ENCODE assay signal across 20 cellular contexts in genomic region chr14:51574009-51574408, GRCh38.
A peak's percentile ranks its signal among the peaks of the same experiment; 100 is the strongest.
DNase-seq lines count a peak whose midpoint lies in the region; ATAC-seq, FAIRE-seq and TF ChIP-seq lines count a peak whose summit lies in the region.
"Had no signal": no experiment of that assay in that cellular context is flagged by ENCODE, and none has a peak within 500 bp of the region (broad histone marks: within the 10 kb centered on the region; RNA-seq: fewer than 3 reads in every experiment).

No MANE protein-coding gene starts in this region.

- H3K27ac ChIP-seq in astrocyte (ENCODE audit: low read depth, low read length) = no peak overlapping the region
- H3K27ac ChIP-seq in epithelial cell of prostate = peak overlapping the region; percentile 77
- H3K27ac ChIP-seq in colonic mucosa = no peak overlapping the region
- H3K27ac ChIP-seq: BLaER1 had no signal

- H2AFZ ChIP-seq in astrocyte (ENCODE audit: low read depth, low read length) = no peak overlapping the region
- H2AFZ ChIP-seq: GM23338 had no signal

- H3K36me3 Mint-ChIP-seq in Caco-2 (ENCODE audit: insufficient read depth, unreplicated experiment) (no peaks in the 10 kb centered on the region), astrocyte (ENCODE audit: low read depth, unreplicated experiment) (peaks cover 12% of the 10 kb centered on the region)
- no peaks in the 10 kb centered on the region for H3K36me3 Mint-ChIP-seq in activated T-cell treated with anti-CD3 and anti-CD28 coated beads, Interleukin-2, amount 50 U/mL, for 72 hours (ENCODE audit: insufficient read depth in 2 of 2)
- H3K36me3 Mint-ChIP-seq: CD14-positive monocyte; CD4-positive, alpha-beta memory T cell; IgD-negative memory B cell had no signal

- H3K4me3 Mint-ChIP-seq in Caco-2 (ENCODE audit: unreplicated experiment) = no peak overlapping the region
- H3K4me3 Mint-ChIP-seq in astrocyte (ENCODE audit: unreplicated experiment) = no peak overlapping the region
- H3K4me3 Mint-ChIP-seq in activated T-cell treated with anti-CD3 and anti-CD28 coated beads, Interleukin-2, amount 50 U/mL, for 72 hours = no peak overlapping the region
- H3K4me3 Mint-ChIP-seq: CD14-positive monocyte; CD4-positive, alpha-beta memory T cell; GM23338; HFFc6; IgD-negative memory B cell had no signal

- H3K27ac Mint-ChIP-seq in Caco-2 (ENCODE audit: unreplicated experiment) (peak overlapping the region; percentile 69), astrocyte (ENCODE audit: unreplicated experiment) (peak overlapping the region; percentile 81)
- H3K27ac Mint-ChIP-seq in activated T-cell treated with anti-CD3 and anti-CD28 coated beads, Interleukin-2, amount 50 U/mL, for 72 hours = no peak overlapping the region
- H3K27ac Mint-ChIP-seq: CD14-positive monocyte; CD4-positive, alpha-beta memory T cell; GM23338; HFFc6; IgD-negative memory B cell had no signal

- POLR2A ChIA-PET in Caco-2 (lab: Charles Lee) = no interaction called here

- CTCF ChIA-PET in Caco-2 (lab: Charles Lee) = no interaction called here

- no peaks in the 10 kb centered on the region for H4K20me1 ChIP-seq in astrocyte (ENCODE audit: insufficient read depth, low read length)
- H4K20me1 ChIP-seq: BLaER1 had no signal

- ATAC-seq in activated T-cell treated with anti-CD3 and anti-CD28 coated beads, Interleukin-2, amount 50 U/mL, for 72 hours (replicated peaks in 1 of 2) = no peak
- ATAC-seq: GM23338, HCT116 had no signal

- no TSS peak for BruUV-seq in Caco-2 (replicated peaks; lab: Mats Ljungman, UMichigan)

- H3K4me2 ChIP-seq in astrocyte (ENCODE audit: low read length) = no peak overlapping the region
- H3K4me2 ChIP-seq: BLaER1, GM23338 had no signal

- no peaks in the 10 kb centered on the region for H3K36me3 ChIP-seq in Caco-2 (ENCODE audit: control insufficient read depth, insufficient read depth, low read length)
- no peaks in the 10 kb centered on the region for H3K36me3 ChIP-seq in astrocyte (ENCODE audit: insufficient read depth, low read length)
- H3K36me3 ChIP-seq in colonic mucosa = no peaks in the 10 kb centered on the region
- H3K36me3 ChIP-seq: BLaER1 had no signal

- no peak overlapping the region for H3K9ac ChIP-seq in astrocyte (ENCODE audit: low read length)
- no peak overlapping the region for H3K9ac ChIP-seq in colonic mucosa (ENCODE audit: low read depth in 2 of 2, low read length in 2 of 2)
- H3K9ac ChIP-seq: BLaER1 had no signal

- FAIRE-seq in astrocyte (lab: Jason Lieb, UNC) = no peak
- FAIRE-seq: G401.6, HTR-8/SVneo had no signal

- intact Hi-C loops in Caco-2 (cut with micrococcal nuclease; ENCODE audit: unreplicated experiment) = no loop called here
- intact Hi-C loops in colonic mucosa (cut with DNase I) = no loop called here

- no peaks in the 10 kb centered on the region for H3K27me3 Mint-ChIP-seq in Caco-2 (ENCODE audit: insufficient read depth, unreplicated experiment)
- no peaks in the 10 kb centered on the region for H3K27me3 Mint-ChIP-seq in astrocyte (ENCODE audit: low read depth, unreplicated experiment)
- H3K27me3 Mint-ChIP-seq in activated T-cell treated with anti-CD3 and anti-CD28 coated beads, Interleukin-2, amount 50 U/mL, for 72 hours (ENCODE audit: low read depth) = peaks cover 27% of the 10 kb centered on the region

- H3K9me3 Mint-ChIP-seq in Caco-2 (ENCODE audit: unreplicated experiment) (no peaks in the 10 kb centered on the region), astrocyte (ENCODE audit: unreplicated experiment) (no peaks in the 10 kb centered on the region)
- no peaks in the 10 kb centered on the region for H3K9me3 Mint-ChIP-seq in activated T-cell treated with anti-CD3 and anti-CD28 coated beads, Interleukin-2, amount 50 U/mL, for 72 hours
- H3K9me3 Mint-ChIP-seq: CD4-positive, alpha-beta memory T cell; GM23338; HFFc6; IgD-negative memory B cell had no signal

- no peaks in the 10 kb centered on the region for H3K79me2 ChIP-seq in astrocyte (ENCODE audit: insufficient read depth, low read length)

- H3K4me1 Mint-ChIP-seq in Caco-2 (ENCODE audit: low read depth, unreplicated experiment) = peaks cover 54% of the 10 kb centered on the region
- peaks cover 42% of the 10 kb centered on the region for H3K4me1 Mint-ChIP-seq in astrocyte (ENCODE audit: low read depth, unreplicated experiment)
- H3K4me1 Mint-ChIP-seq in activated T-cell treated with anti-CD3 and anti-CD28 coated beads, Interleukin-2, amount 50 U/mL, for 72 hours (ENCODE audit: low read depth) = no peaks in the 10 kb centered on the region
- H3K4me1 Mint-ChIP-seq: CD14-positive monocyte; CD4-positive, alpha-beta memory T cell; IgD-negative memory B cell had no signal

- no peak overlapping the region for H3K4me3 ChIP-seq in Caco-2 (ENCODE audit: low read depth, low read length)
- no peak overlapping the region for H3K4me3 ChIP-seq in astrocyte (ENCODE audit: insufficient read depth, low read depth, low read length)
- no peak overlapping the region for H3K4me3 ChIP-seq in colonic mucosa
- H3K4me3 ChIP-seq: BLaER1, GM23338 had no signal

- DNase-seq in Caco-2 (no peak), astrocyte (ENCODE audit: low read depth) (no peak), epithelial cell of prostate (ENCODE audit: low read depth, low spot score) (no peak), renal cortical epithelial cell (ENCODE audit: low read depth) (peak; percentile 39), GDM1 (lab: John Stamatoyannopoulos, UW) (no peak), colonic mucosa (no peak)
- no peak for DNase-seq in activated T-cell treated with anti-CD3 and anti-CD28 coated beads, Interleukin-2, amount 50 U/mL, for 72 hours
- DNase-seq: 8988T; Calu3; CD4-positive, alpha-beta memory T cell; DMS 273 treated with DMSO at 0.1 percent for 48 hours; H7; HFFc6 had no signal

- H3K27me3 ChIP-seq in Caco-2 (replicated peaks; ENCODE audit: control insufficient read depth, insufficient read depth, low read length) (no peaks in the 10 kb centered on the region), astrocyte (ENCODE audit: insufficient read depth, low read length) (no peaks in the 10 kb centered on the region), colonic mucosa (no peaks in the 10 kb centered on the region)
- H3K27me3 ChIP-seq: BLaER1 had no signal

- H3K4me1 ChIP-seq in Caco-2 = peaks cover 31% of the 10 kb centered on the region
- H3K4me1 ChIP-seq in astrocyte (ENCODE audit: insufficient read depth, low read length) = peaks cover 23% of the 10 kb centered on the region
- no peaks in the 10 kb centered on the region for H3K4me1 ChIP-seq in colonic mucosa
- H3K4me1 ChIP-seq: BLaER1 had no signal

- no peak for TF ChIP-seq CTCF in Caco-2 (IDR thresholded peaks at IDR 0.05; ENCODE audit: insufficient read depth in 1 of 2, low read depth in 1 of 2, low read length in 1 of 2, severe bottlenecking in 1 of 2, unreplicated experiment in 1 of 2)
- no peak for TF ChIP-seq CTCF in astrocyte (IDR thresholded peaks at IDR 0.05; ENCODE audit: insufficient read depth, low read depth, low read length)
- no peak for TF ChIP-seq CTCF in colonic mucosa (IDR thresholded peaks at IDR 0.05)

- H3K9me3 ChIP-seq in Caco-2 = no peaks in the 10 kb centered on the region
- no peaks in the 10 kb centered on the region for H3K9me3 ChIP-seq in astrocyte (ENCODE audit: insufficient read depth, low read depth, low read length)
- no peaks in the 10 kb centered on the region for H3K9me3 ChIP-seq in colonic mucosa
- H3K9me3 ChIP-seq: BLaER1 had no signal
